Comparison of ENCODE assay signal across 16 cellular contexts in the genomic region with DNA sequence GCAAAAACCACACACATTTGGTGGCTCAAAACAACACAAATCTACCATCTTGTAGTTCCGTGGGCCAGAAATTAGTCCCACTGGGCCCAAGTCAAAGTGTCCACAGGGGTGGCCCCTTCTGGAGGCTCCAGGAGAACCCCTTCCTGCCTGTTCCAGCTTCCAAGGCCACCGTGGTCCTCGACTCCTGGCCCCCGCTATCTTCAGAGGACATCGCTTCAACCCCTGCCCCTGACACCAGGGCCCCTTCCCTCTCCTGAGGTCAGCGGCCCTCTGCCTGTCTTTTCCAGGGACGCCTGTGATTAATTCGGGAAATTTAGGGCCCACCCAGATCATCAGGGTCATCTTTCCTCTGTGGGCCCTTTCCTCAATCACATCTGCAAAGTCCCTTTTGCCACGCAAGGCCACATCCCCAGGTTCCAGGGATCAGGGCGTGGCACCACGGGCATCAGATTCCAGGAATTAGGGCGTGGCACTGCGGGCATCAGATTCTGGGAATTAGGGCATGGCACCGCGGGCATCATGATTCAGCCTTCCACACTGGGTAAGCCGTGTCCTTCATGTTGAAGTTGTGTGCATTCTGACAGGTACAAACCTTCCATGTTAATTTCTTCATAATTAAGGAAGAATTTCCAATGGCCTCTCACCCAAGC. TPM values are rescaled to one million over a fixed set of nuclear protein-coding genes. Genes with fewer than 3 reads are reported as not detected.
A peak's percentile ranks its signal among the peaks of the same experiment; 100 is the strongest.
DNase-seq lines count a peak whose midpoint lies in the region; ATAC-seq and TF ChIP-seq lines count a peak whose summit lies in the region.
"Had no signal": no experiment of that assay in that cellular context is flagged by ENCODE, and none has a peak within 500 bp of the region (broad histone marks: within the 10 kb centered on the region; RNA-seq: fewer than 3 reads in every experiment).

No MANE protein-coding gene starts in this region.

- peaks cover 0 to 18% (median 0%) of the 10 kb centered on the region in 8 donors for H3K9me3 ChIP-seq in spleen

- no peaks in the 10 kb centered on the region for H3K36me3 ChIP-seq in spleen
- H3K36me3 ChIP-seq: BLaER1 had no signal

- no peaks in the 10 kb centered on the region for H3K4me1 Mint-ChIP-seq in activated naive CD8-positive, alpha-beta T cell treated with anti-CD3 and anti-CD28 coated beads for 36 hours
- H3K4me1 Mint-ChIP-seq in activated naive CD8-positive, alpha-beta T cell treated with anti-CD3 and anti-CD28 coated beads, Interleukin-2, amount 50 U/mL, for 24 hours: no peaks in the 10 kb centered on the region
- H3K4me1 Mint-ChIP-seq in Calu3 (ENCODE audit: low read depth, unreplicated experiment) (peaks cover 11% of the 10 kb centered on the region), nephron progenitor cell (peaks cover 38% of the 10 kb centered on the region)
- H3K4me1 Mint-ChIP-seq in activated CD4-positive, alpha-beta T cell treated with anti-CD3 and anti-CD28 coated beads for 36 hours: no peaks in the 10 kb centered on the region
- H3K4me1 Mint-ChIP-seq: CD4-positive, CD25-positive, alpha-beta regulatory T cell; GM23338 had no signal

- no peaks in the 10 kb centered on the region for H3K27me3 ChIP-seq in spleen (replicated peaks in 1 of 7)
- H3K27me3 ChIP-seq: BLaER1 had no signal

- whole genome bisulfite sequencing in spleen, 5 donors: 89 to 93% (median 92%) methylated on average over 16 of the region's 16 CpGs

- BruUV-seq in Calu3 (replicated peaks; lab: Mats Ljungman, UMichigan): no TSS peak

- no peak overlapping the region for H3K4me3 Mint-ChIP-seq in activated naive CD8-positive, alpha-beta T cell treated with anti-CD3 and anti-CD28 coated beads for 36 hours
- H3K4me3 Mint-ChIP-seq in activated naive CD8-positive, alpha-beta T cell treated with anti-CD3 and anti-CD28 coated beads, Interleukin-2, amount 50 U/mL, for 24 hours: no peak overlapping the region
- H3K4me3 Mint-ChIP-seq in Calu3 (ENCODE audit: low read depth, unreplicated experiment) (no peak overlapping the region), nephron progenitor cell (peak overlapping the region; percentile 38)
- H3K4me3 Mint-ChIP-seq in activated CD4-positive, alpha-beta T cell treated with anti-CD3 and anti-CD28 coated beads for 36 hours: no peak overlapping the region
- H3K4me3 Mint-ChIP-seq: CD4-positive, CD25-positive, alpha-beta regulatory T cell; GM23338 had no signal

- no peaks in the 10 kb centered on the region for H3K36me3 Mint-ChIP-seq in activated naive CD8-positive, alpha-beta T cell treated with anti-CD3 and anti-CD28 coated beads for 36 hours
- no peaks in the 10 kb centered on the region for H3K36me3 Mint-ChIP-seq in activated naive CD8-positive, alpha-beta T cell treated with anti-CD3 and anti-CD28 coated beads, Interleukin-2, amount 50 U/mL, for 24 hours (ENCODE audit: low read depth)
- H3K36me3 Mint-ChIP-seq in Calu3 (ENCODE audit: insufficient read depth, unreplicated experiment): peaks cover 9% of the 10 kb centered on the region
- H3K36me3 Mint-ChIP-seq in nephron progenitor cell (ENCODE audit: low read depth): peaks cover 7% of the 10 kb centered on the region
- no peaks in the 10 kb centered on the region for H3K36me3 Mint-ChIP-seq in activated CD4-positive, alpha-beta T cell treated with anti-CD3 and anti-CD28 coated beads for 36 hours (ENCODE audit: low read depth)
- H3K36me3 Mint-ChIP-seq: CD4-positive, CD25-positive, alpha-beta regulatory T cell had no signal

- peaks cover 2% of the 10 kb centered on the region for H3K9me3 Mint-ChIP-seq in activated naive CD8-positive, alpha-beta T cell treated with anti-CD3 and anti-CD28 coated beads for 36 hours
- H3K9me3 Mint-ChIP-seq in activated naive CD8-positive, alpha-beta T cell treated with anti-CD3 and anti-CD28 coated beads, Interleukin-2, amount 50 U/mL, for 24 hours: no peaks in the 10 kb centered on the region
- H3K9me3 Mint-ChIP-seq in Calu3 (ENCODE audit: low read depth, unreplicated experiment) (peaks cover 6% of the 10 kb centered on the region), nephron progenitor cell (peaks cover 36% of the 10 kb centered on the region)
- no peaks in the 10 kb centered on the region for H3K9me3 Mint-ChIP-seq in activated CD4-positive, alpha-beta T cell treated with anti-CD3 and anti-CD28 coated beads for 36 hours (ENCODE audit: low read depth)

- TF ChIP-seq CTCF in Calu3 (IDR thresholded peaks at IDR 0.05; ENCODE audit: unreplicated experiment): no peak
- TF ChIP-seq CTCF in nephron progenitor cell (IDR thresholded peaks at IDR 0.05): no peak
- no peak for TF ChIP-seq CTCF in spleen (IDR thresholded peaks at IDR 0.05 in 8 of 11, conservative IDR thresholded peaks at IDR 0.05 in 3 of 11)

- peaks cover 0 to 9% (median 0%) of the 10 kb centered on the region in 6 donors for H3K4me1 ChIP-seq in spleen
- H3K4me1 ChIP-seq: BLaER1 had no signal

- H3K27me3 Mint-ChIP-seq in activated naive CD8-positive, alpha-beta T cell treated with anti-CD3 and anti-CD28 coated beads for 36 hours: no peaks in the 10 kb centered on the region
- no peaks in the 10 kb centered on the region for H3K27me3 Mint-ChIP-seq in activated naive CD8-positive, alpha-beta T cell treated with anti-CD3 and anti-CD28 coated beads, Interleukin-2, amount 50 U/mL, for 24 hours
- no peaks in the 10 kb centered on the region for H3K27me3 Mint-ChIP-seq in Calu3 (ENCODE audit: unreplicated experiment)
- H3K27me3 Mint-ChIP-seq in nephron progenitor cell (ENCODE audit: low read depth, poor library complexity): peaks cover 9% of the 10 kb centered on the region
- H3K27me3 Mint-ChIP-seq in activated CD4-positive, alpha-beta T cell treated with anti-CD3 and anti-CD28 coated beads for 36 hours: no peaks in the 10 kb centered on the region
- H3K27me3 Mint-ChIP-seq: CD4-positive, CD25-positive, alpha-beta regulatory T cell had no signal

- ATAC-seq in activated naive CD8-positive, alpha-beta T cell treated with anti-CD3 and anti-CD28 coated beads, Interleukin-2, amount 50 U/mL, for 24 hours: no peak
- ATAC-seq in HG03139 (IDR thresholded peaks at IDR 0.05; ENCODE audit: unreplicated experiment): no peak
- no peak for ATAC-seq in activated CD4-positive, alpha-beta T cell treated with anti-CD3 and anti-CD28 coated beads for 36 hours
- ATAC-seq: GM12878, GM23338 had no signal

- no peak for TF ChIP-seq POLR2A in spleen (IDR thresholded peaks at IDR 0.05)

- CTCF ChIA-PET in Calu3 (lab: Charles Lee): no interaction called here
- CTCF ChIA-PET in activated CD4-positive, alpha-beta T cell treated with anti-CD3 and anti-CD28 coated beads for 36 hours (lab: Charles Lee): no interaction called here

- intact Hi-C loops in Calu3 (cut with micrococcal nuclease; ENCODE audit: unreplicated experiment) (no loop called here), spleen (cut with DNase I; ENCODE audit: low total_unique reads) (no loop called here)
- intact Hi-C loops in activated CD4-positive, alpha-beta T cell treated with anti-CD3 and anti-CD28 coated beads for 36 hours (cut with DNase I, micrococcal nuclease): no loop called here

- no peak for DNase-seq in activated naive CD8-positive, alpha-beta T cell treated with anti-CD3 and anti-CD28 coated beads for 36 hours
- no peak for DNase-seq in activated naive CD8-positive, alpha-beta T cell treated with anti-CD3 and anti-CD28 coated beads, Interleukin-2, amount 50 U/mL, for 24 hours
- DNase-seq in Calu3: no peak
- no peak for DNase-seq in nephron progenitor cell
- peak; percentile 56 for DNase-seq in spleen
- DNase-seq in effector CD4-positive, alpha-beta T cell: no peak
- DNase-seq in activated CD4-positive, alpha-beta T cell treated with anti-CD3 and anti-CD28 coated beads for 36 hours: no peak
- DNase-seq: 8988T; AML-193; CD4-positive, CD25-positive, alpha-beta regulatory T cell; DMS79 had no signal

- peak overlapping the region; percentile 65 for H3K27ac Mint-ChIP-seq in activated naive CD8-positive, alpha-beta T cell treated with anti-CD3 and anti-CD28 coated beads for 36 hours
- no peak overlapping the region for H3K27ac Mint-ChIP-seq in activated naive CD8-positive, alpha-beta T cell treated with anti-CD3 and anti-CD28 coated beads, Interleukin-2, amount 50 U/mL, for 24 hours
- peak overlapping the region; percentile 36 for H3K27ac Mint-ChIP-seq in Calu3 (ENCODE audit: unreplicated experiment)
- no peak overlapping the region for H3K27ac Mint-ChIP-seq in nephron progenitor cell
- no peak overlapping the region for H3K27ac Mint-ChIP-seq in activated CD4-positive, alpha-beta T cell treated with anti-CD3 and anti-CD28 coated beads for 36 hours
- H3K27ac Mint-ChIP-seq: CD4-positive, CD25-positive, alpha-beta regulatory T cell; GM23338 had no signal

- no peak overlapping the region for H3K4me3 ChIP-seq in spleen
- H3K4me3 ChIP-seq: BLaER1, GM12878, GM23338 had no signal

- POLR2A ChIA-PET in activated CD4-positive, alpha-beta T cell treated with anti-CD3 and anti-CD28 coated beads for 36 hours (lab: Charles Lee): no interaction called here

- H3K27ac ChIP-seq in spleen: no peak overlapping the region
- H3K27ac ChIP-seq: BLaER1 had no signal

RNA-seq across cellular contexts. Expression of gene SMOC2, which starts 59.9 kb away (rescaled TPM):
- not detected for total RNA-seq in activated naive CD8-positive, alpha-beta T cell treated with anti-CD3 and anti-CD28 coated beads for 36 hours
- total RNA-seq in Calu3 (2022) (0.73 and 1.1 TPM in 2 replicates), spleen (1 to 10 TPM in 6 of 7 donors, under 1 TPM in 1; 0.94 to 3.1 (median 1.7) TPM)
- polyA plus RNA-seq in spleen: 1 to 10 TPM; 1.8 to 7.6 (median 4.5) TPM
- not detected for total RNA-seq in activated CD4-positive, alpha-beta T cell treated with anti-CD3 and anti-CD28 coated beads for 36 hours
- total RNA-seq: CD4-positive, CD25-positive, alpha-beta regulatory T cell; HT1080 had no signal
- polyA plus RNA-seq: CD4-positive, CD25-positive, alpha-beta regulatory T cell had no signal

Comparison
In these comparisons a context has a peak if more than half of its experiments do, and no peak if none do; other contexts are left out.
1. H3K27ac Mint-ChIP-seq: peak in activated naive CD8-positive, alpha-beta T cell treated with anti-CD3 and anti-CD28 coated beads for 36 hours (single experiment) and Calu3 (single experiment); none in activated naive CD8-positive, alpha-beta T cell treated with anti-CD3 and anti-CD28 coated beads, Interleukin-2, amount 50 U/mL, for 24 hours (single experiment), nephron progenitor cell (single experiment) and activated CD4-positive, alpha-beta T cell treated with anti-CD3 and anti-CD28 coated beads for 36 hours (single experiment).